18 cellular contexts compared by ENCODE assay signal in the genomic region with DNA sequence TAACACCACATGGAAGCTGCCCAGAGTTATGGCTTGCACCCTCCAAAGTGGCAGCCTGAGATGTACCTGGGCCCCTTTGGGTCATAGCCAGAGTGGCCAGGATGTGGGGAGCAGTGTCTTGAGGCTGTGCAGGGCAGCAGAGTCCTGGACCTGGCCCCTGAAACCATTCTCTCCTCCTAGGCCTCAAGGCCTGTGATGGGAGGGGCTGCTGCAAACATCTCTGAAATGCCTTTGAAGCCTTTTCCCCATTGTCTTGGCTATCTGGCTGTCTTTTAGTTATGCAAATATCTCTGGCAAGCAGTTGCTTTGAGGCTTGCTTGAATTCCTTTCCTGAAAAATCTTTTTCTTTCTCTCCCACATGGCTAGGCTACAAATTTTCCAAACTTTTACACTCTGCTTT.
DNase-seq lines count a peak whose midpoint lies in the region; ATAC-seq, FAIRE-seq and TF ChIP-seq lines count a peak whose summit lies in the region.
"Had no signal": no experiment of that assay in that cellular context is flagged by ENCODE, and none has a peak within 500 bp of the region (broad histone marks: within the 10 kb centered on the region; RNA-seq: fewer than 3 reads in every experiment).

No MANE protein-coding gene starts in this region.

- CTCF ChIA-PET in A549 (lab: Yijun Ruan, JAX) = no interaction called here

- H3K27ac Mint-ChIP-seq in GM23338 = no peak overlapping the region
- no peak overlapping the region for H3K27ac Mint-ChIP-seq in endodermal cell
- H3K27ac Mint-ChIP-seq: CD4-positive, CD25-positive, alpha-beta regulatory T cell had no signal

- H3K4me1 ChIP-seq in A549 = no peaks in the 10 kb centered on the region
- peaks cover 10% of the 10 kb centered on the region; the same call in 1 of the 2 replicates for H3K4me1 ChIP-seq in GM23338 (ENCODE audit: insufficient read depth)
- no peaks in the 10 kb centered on the region for H3K4me1 ChIP-seq in endodermal cell (ENCODE audit: control insufficient read depth, insufficient read depth, low read length)

- H3K27ac ChIP-seq in A549 = no peak overlapping the region
- H3K27ac ChIP-seq in GM23338 (ENCODE audit: low read depth) = peak overlapping the region; percentile 82
- H3K27ac ChIP-seq in KOPT-K1 (ENCODE audit: low read depth, low read length, poor library complexity, severe bottlenecking) = peak overlapping the region; percentile 59
- no peak overlapping the region for H3K27ac ChIP-seq in endodermal cell (ENCODE audit: low read depth, low read length)
- H3K27ac ChIP-seq: BLaER1 treated with 17β-estradiol and CSF1 and Interleukin-3, amounts not matched to agents 10 nM and 100 nM had no signal

- no peak for TF ChIP-seq RAD21 in A549 (conservative IDR thresholded peaks at IDR 0.05 in 1 of 2, IDR thresholded peaks at IDR 0.05 in 1 of 2)

- TF ChIP-seq CTCF in A549 (IDR thresholded peaks at IDR 0.05) = no peak
- no peak for TF ChIP-seq CTCF in GM23338 (conservative IDR thresholded peaks at IDR 0.05; ENCODE audit: low read depth in 2 of 2)
- TF ChIP-seq CTCF in endodermal cell (conservative IDR thresholded peaks at IDR 0.05) = no peak

- H3K36me3 Mint-ChIP-seq in GM23338 (ENCODE audit: low read depth) (peaks cover 34% of the 10 kb centered on the region), endodermal cell (ENCODE audit: low read depth) (peaks cover 5% of the 10 kb centered on the region)
- H3K36me3 Mint-ChIP-seq: CD4-positive, CD25-positive, alpha-beta regulatory T cell had no signal

- no peaks in the 10 kb centered on the region for H3F3A ChIP-seq in GM23338 (replicated peaks; ENCODE audit: low read depth)

- H3K36me3 ChIP-seq in GM23338 (ENCODE audit: insufficient read depth) = peaks cover 15% of the 10 kb centered on the region
- H3K36me3 ChIP-seq in KOPT-K1 (ENCODE audit: insufficient read depth, low read length) = no peaks in the 10 kb centered on the region
- H3K36me3 ChIP-seq in endodermal cell (ENCODE audit: control insufficient read depth, insufficient read depth, low read length) = no peaks in the 10 kb centered on the region
- H3K36me3 ChIP-seq: BLaER1 treated with 17β-estradiol and CSF1 and Interleukin-3, amounts not matched to agents 10 nM and 100 nM had no signal

- TF ChIP-seq EP300 in A549 (IDR thresholded peaks at IDR 0.05) = no peak

- no peak overlapping the region for H3K4me3 Mint-ChIP-seq in GM23338
- no peak overlapping the region for H3K4me3 Mint-ChIP-seq in endodermal cell
- H3K4me3 Mint-ChIP-seq: CD4-positive, CD25-positive, alpha-beta regulatory T cell had no signal

- DNase-seq in A549 (ENCODE audit: low read depth in 1 of 2, low spot score in 1 of 2) (no peak), GM23338 (ENCODE audit: low spot score) (peak; percentile 65), endodermal cell (peak; percentile 53), RKO (ENCODE audit: low spot score) (no peak), cerebellar nuclear complex (lab: John Stamatoyannopoulos, UW) (no peak)
- DNase-seq in stimulated activated CD4-positive, alpha-beta T cell treated with anti-CD3 and anti-CD28 coated beads, Interleukin-4, amount 100 ng/mL, for 1 hour = no peak
- DNase-seq: 8988T; ACHN; CD4-positive, CD25-positive, alpha-beta regulatory T cell; DMS79; EL; GDM1; H7 had no signal

- H3K4me2 ChIP-seq in A549 = no peak overlapping the region
- no peak overlapping the region for H3K4me2 ChIP-seq in GM23338
- H3K4me2 ChIP-seq: BLaER1 treated with 17β-estradiol and CSF1 and Interleukin-3, amounts not matched to agents 10 nM and 100 nM had no signal

- 0 out of 2 replicates have a peak, but pooled peaks cover 7% of the 10 kb centered on the region for H3K9me2 ChIP-seq in GM23338 (ENCODE audit: insufficient read depth)

- H3K4me3 ChIP-seq in A549 (no peak overlapping the region), GM23338 (no peak overlapping the region), endodermal cell (ENCODE audit: low read length) (peak overlapping the region; percentile 30)
- H3K4me3 ChIP-seq: BLaER1 treated with 17β-estradiol and CSF1 and Interleukin-3, amounts not matched to agents 10 nM and 100 nM had no signal

- no peaks in the 10 kb centered on the region for H3K79me2 ChIP-seq in GM23338 (replicated peaks; ENCODE audit: insufficient read depth)

- POLR2A ChIA-PET in A549 (lab: Yijun Ruan, JAX) = no interaction called here

- no peak for FAIRE-seq in A549 (lab: Jason Lieb, UNC)
- FAIRE-seq: GM12892, HepG2 had no signal

- H4K20me1 ChIP-seq in GM23338 (replicated peaks; ENCODE audit: insufficient read depth) = no peaks in the 10 kb centered on the region
- H4K20me1 ChIP-seq: BLaER1 treated with 17β-estradiol and CSF1 and Interleukin-3, amounts not matched to agents 10 nM and 100 nM had no signal

- H3K27me3 Mint-ChIP-seq in GM23338 (ENCODE audit: insufficient read depth, low read depth, poor library complexity) (peaks cover 8% of the 10 kb centered on the region), endodermal cell (ENCODE audit: insufficient read depth) (no peaks in the 10 kb centered on the region)
- H3K27me3 Mint-ChIP-seq: CD4-positive, CD25-positive, alpha-beta regulatory T cell had no signal

- no peak for ATAC-seq in A549
- no peak; the same call in 2 of the 3 replicates for ATAC-seq in GM23338
- no peak for ATAC-seq in GM18498 (IDR thresholded peaks at IDR 0.05; ENCODE audit: unreplicated experiment)
- ATAC-seq: HepG2 had no signal

- no peak for TF ChIP-seq POLR2A in A549 (IDR thresholded peaks at IDR 0.05; ENCODE audit: low read length)

- H3K27me3 ChIP-seq in GM23338 (ENCODE audit: insufficient read depth) (no peaks in the 10 kb centered on the region), endodermal cell (ENCODE audit: control insufficient read depth, insufficient read depth, low read length, poor library complexity, severe bottlenecking) (no peaks in the 10 kb centered on the region)
- H3K27me3 ChIP-seq: BLaER1 treated with 17β-estradiol and CSF1 and Interleukin-3, amounts not matched to agents 10 nM and 100 nM had no signal

- peaks cover 13% of the 10 kb centered on the region for H3K4me1 Mint-ChIP-seq in GM23338
- H3K4me1 Mint-ChIP-seq in endodermal cell = peaks cover 5% of the 10 kb centered on the region

- peaks cover 3% of the 10 kb centered on the region; the same call in 1 of the 3 replicates for H3K9me3 ChIP-seq in A549
- H3K9me3 ChIP-seq in KOPT-K1 (ENCODE audit: insufficient read depth, low read length, poor library complexity, severe bottlenecking) = peaks cover 16% of the 10 kb centered on the region
- H3K9me3 ChIP-seq in endodermal cell (ENCODE audit: control insufficient read depth, low read length) = peaks cover 22% of the 10 kb centered on the region

- H3K9me3 Mint-ChIP-seq in GM23338 (peaks cover 34% of the 10 kb centered on the region), endodermal cell (peaks cover 34% of the 10 kb centered on the region)
- H3K9me3 Mint-ChIP-seq: CD4-positive, CD25-positive, alpha-beta regulatory T cell had no signal

- H3K9ac ChIP-seq in endodermal cell (ENCODE audit: extremely low read depth, low read length, poor library complexity, severe bottlenecking) = no peak overlapping the region
- H3K9ac ChIP-seq: BLaER1 treated with 17β-estradiol and CSF1 and Interleukin-3, amounts not matched to agents 10 nM and 100 nM had no signal

- no peak overlapping the region for H2AFZ ChIP-seq in GM23338

TF ChIP-seq in A549, 52 proteins besides CTCF, POLR2A, EP300 and RAD21:
- TF ChIP-seq HMGXB4 (CRISPR knock-in tag; IDR thresholded peaks at IDR 0.05; ENCODE audit: borderline replicate concordance) = no peak
- TF ChIP-seq JUN (IDR thresholded peaks at IDR 0.05) = no peak
- TF ChIP-seq ZFP36 (IDR thresholded peaks at IDR 0.05; ENCODE audit: borderline replicate concordance, partially characterized antibody) = peak; percentile 35

TF ChIP-seq in GM23338, 12 proteins besides CTCF, POLR2A, EP300 and RAD21 (continues in another document):
- TF ChIP-seq POLR2AphosphoS5 (IDR thresholded peaks at IDR 0.05; ENCODE audit: low read depth) (no peak), EZH2 (IDR thresholded peaks at IDR 0.05; ENCODE audit: low read depth, unreplicated experiment) (no peak), NANOG (IDR thresholded peaks at IDR 0.05; ENCODE audit: borderline replicate concordance) (no peak), ZNF114 (CRISPR knock-in tag; IDR thresholded peaks at IDR 0.05) (no peak), ZNF331 (CRISPR knock-in tag; IDR thresholded peaks at IDR 0.05; ENCODE audit: low read depth) (no peak), STAT1 (IDR thresholded peaks at IDR 0.05; ENCODE audit: unreplicated experiment) (no peak)
- TF ChIP-seq, protein P1, sequence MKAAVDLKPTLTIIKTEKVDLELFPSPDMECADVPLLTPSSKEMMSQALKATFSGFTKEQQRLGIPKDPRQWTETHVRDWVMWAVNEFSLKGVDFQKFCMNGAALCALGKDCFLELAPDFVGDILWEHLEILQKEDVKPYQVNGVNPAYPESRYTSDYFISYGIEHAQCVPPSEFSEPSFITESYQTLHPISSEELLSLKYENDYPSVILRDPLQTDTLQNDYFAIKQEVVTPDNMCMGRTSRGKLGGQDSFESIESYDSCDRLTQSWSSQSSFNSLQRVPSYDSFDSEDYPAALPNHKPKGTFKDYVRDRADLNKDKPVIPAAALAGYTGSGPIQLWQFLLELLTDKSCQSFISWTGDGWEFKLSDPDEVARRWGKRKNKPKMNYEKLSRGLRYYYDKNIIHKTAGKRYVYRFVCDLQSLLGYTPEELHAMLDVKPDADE (IDR thresholded peaks at IDR 0.05) = no peak

Comparison
In these comparisons a context has a peak if more than half of its experiments do, and no peak if none do; other contexts are left out.
1. DNase-seq: peak in GM23338 (single experiment) and endodermal cell (single experiment); none in A549 (0 of 2), RKO (single experiment), cerebellar nuclear complex (0 of 2) and stimulated activated CD4-positive, alpha-beta T cell treated with anti-CD3 and anti-CD28 coated beads, Interleukin-4, amount 100 ng/mL, for 1 hour (single experiment).
2. H3K27ac ChIP-seq: peak in GM23338 (single experiment) and KOPT-K1 (single experiment); none in A549 (0 of 2) and endodermal cell (single experiment).